In the genomic region with DNA sequence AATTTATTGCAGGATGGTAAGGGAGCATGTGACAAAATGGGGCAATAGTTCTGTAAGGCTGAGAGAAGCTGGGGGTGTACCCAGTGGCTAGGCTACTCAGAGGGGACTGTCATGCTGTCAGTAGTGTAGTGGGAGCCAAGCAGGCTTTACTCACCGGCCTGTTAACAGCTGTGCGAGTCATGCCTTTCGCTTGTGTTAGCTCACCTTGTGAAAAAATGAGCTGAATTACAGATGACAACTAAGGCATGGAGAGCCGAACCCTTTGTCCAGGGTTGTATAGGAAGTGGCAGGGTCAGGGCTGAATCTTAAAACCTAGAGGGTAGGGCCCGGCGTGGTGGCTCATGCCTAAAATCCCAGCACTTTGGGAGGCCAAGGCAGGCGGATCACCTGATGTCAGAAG, we compare ENCODE assay signal across 8 cellular contexts. TPM values are rescaled to one million over a fixed set of nuclear protein-coding genes. Genes with fewer than 3 reads are reported as not detected.
DNase-seq lines count a peak whose midpoint lies in the region; ATAC-seq and TF ChIP-seq lines count a peak whose summit lies in the region.

No MANE protein-coding gene starts in this region.

- BruUV-seq in OCI-LY7 (replicated peaks; lab: Mats Ljungman, UMichigan), result no TSS peak

- H3K4me3 Mint-ChIP-seq in central memory CD8-positive, alpha-beta T cell, result peak overlapping the region; percentile 77
- no peak overlapping the region for H3K4me3 Mint-ChIP-seq in nephron progenitor cell

- peaks cover 19% of the 10 kb centered on the region; the same call in 1 of the 2 replicates for H4K20me1 ChIP-seq in OCI-LY7 (ENCODE audit: insufficient read depth, low read length)

- H3K27ac Mint-ChIP-seq in central memory CD8-positive, alpha-beta T cell (ENCODE audit: low read depth), result peak overlapping the region; percentile 87
- peak overlapping the region; percentile 93 for H3K27ac Mint-ChIP-seq in nephron progenitor cell

- no peak overlapping the region for H2AFZ ChIP-seq in OCI-LY7 (ENCODE audit: low read length)

- peaks cover 67% of the 10 kb centered on the region for H3K4me1 Mint-ChIP-seq in central memory CD8-positive, alpha-beta T cell
- peaks cover 47% of the 10 kb centered on the region for H3K4me1 Mint-ChIP-seq in nephron progenitor cell

- H3K4me1 ChIP-seq in OCI-LY7 (ENCODE audit: insufficient read depth, low read length, poor library complexity, severe bottlenecking), result peaks cover 59% of the 10 kb centered on the region

- H3K9me3 Mint-ChIP-seq in central memory CD8-positive, alpha-beta T cell, result no peaks in the 10 kb centered on the region
- no peaks in the 10 kb centered on the region for H3K9me3 Mint-ChIP-seq in nephron progenitor cell

- ATAC-seq in central memory CD8-positive, alpha-beta T cell (replicated peaks; ENCODE audit: extremely low read depth, poor library complexity, severe bottlenecking), result no peak
- ATAC-seq in GM19324 (IDR thresholded peaks at IDR 0.05; ENCODE audit: low FRiP score, unreplicated experiment), result no peak

- POLR2A ChIA-PET in OCI-LY7 (lab: Charles Lee), result interaction anchor here (0.5 to 2.5 kb wide), 5 partner anchors 8 to 190 kb away, joined by 3 to 16 read pairs (median 3); no protein-coding TSS in a partner anchor

- peak; percentile 64 for DNase-seq in EH (ENCODE audit: low read depth)
- no peak for DNase-seq in OCI-LY7 (ENCODE audit: low spot score)
- DNase-seq in central memory CD8-positive, alpha-beta T cell (ENCODE audit: low spot score in 2 of 2), result no peak
- no peak for DNase-seq in nephron progenitor cell
- no peak for DNase-seq in NCI-H128 (lab: John Stamatoyannopoulos, UW; ENCODE audit: unreplicated experiment)
- no peak for DNase-seq in NCI-H82 treated with DMSO at 0.1 percent for 48 hours (lab: John Stamatoyannopoulos, UW; ENCODE audit: unreplicated experiment)
- no peak for DNase-seq in UCSD-AML1 (lab: John Stamatoyannopoulos, UW; ENCODE audit: unreplicated experiment)

- H3K4me2 ChIP-seq in OCI-LY7 (ENCODE audit: low read length), result peak overlapping the region; percentile 77

- peaks cover 59% of the 10 kb centered on the region for H3K36me3 ChIP-seq in OCI-LY7 (ENCODE audit: insufficient read depth, low read length)

- H3K9me3 ChIP-seq in OCI-LY7 (ENCODE audit: low read length), result no peaks in the 10 kb centered on the region

- H3K4me3 ChIP-seq in OCI-LY7 (ENCODE audit: low read depth, low read length, poor library complexity, severe bottlenecking), result no peak overlapping the region

- TF ChIP-seq CTCF in OCI-LY7 (conservative IDR thresholded peaks at IDR 0.05; ENCODE audit: low read length) (no peak), nephron progenitor cell (IDR thresholded peaks at IDR 0.05) (no peak)

- CTCF ChIA-PET in OCI-LY7 (lab: Charles Lee; ENCODE audit: unreplicated experiment), result interaction anchor here (0.6 to 2.0 kb wide), 4 partner anchors 8 to 47 kb away, joined by 3 to 5 read pairs (median 4); no protein-coding TSS in a partner anchor

- no peaks in the 10 kb centered on the region for H3K9me2 ChIP-seq in OCI-LY7 (ENCODE audit: insufficient read depth, low read length)

- H3K27ac ChIP-seq in OCI-LY7 (ENCODE audit: low read depth, low read length, poor library complexity, severe bottlenecking), result peak overlapping the region; percentile 91

- peaks cover 9% of the 10 kb centered on the region; the same call in 1 of the 2 replicates for H3K79me2 ChIP-seq in OCI-LY7 (ENCODE audit: insufficient read depth, low read depth, low read length)

- intact Hi-C loops in OCI-LY7 (cut with micrococcal nuclease; ENCODE audit: unreplicated experiment), result no loop called here

- H3K36me3 Mint-ChIP-seq in central memory CD8-positive, alpha-beta T cell (ENCODE audit: insufficient read depth), result peaks cover 31% of the 10 kb centered on the region
- H3K36me3 Mint-ChIP-seq in nephron progenitor cell (ENCODE audit: low read depth), result peaks cover 35% of the 10 kb centered on the region

- H3K27me3 Mint-ChIP-seq in central memory CD8-positive, alpha-beta T cell, result no peaks in the 10 kb centered on the region
- no peaks in the 10 kb centered on the region for H3K27me3 Mint-ChIP-seq in nephron progenitor cell (ENCODE audit: low read depth, poor library complexity)

RNA-seq across cellular contexts. Expression of gene SH2B3, which starts 37.9 kb away (rescaled TPM):
- total RNA-seq in OCI-LY7 (2014; rRNA removed; shearing (Covaris generic)), result 16.3 and 25.8 TPM in 2 replicates
- 45.9 and 51.3 TPM in 2 replicates for total RNA-seq in OCI-LY7 (2022)
